Comparison of ENCODE assay signal across 11 cellular contexts in genomic region chr1:118788372-118788955, GRCh38.
DNase-seq lines count a peak whose midpoint lies in the region; ATAC-seq and TF ChIP-seq lines count a peak whose summit lies in the region.
"Had no signal": no experiment of that assay in that cellular context is flagged by ENCODE, and none has a peak within 500 bp of the region (broad histone marks: within the 10 kb centered on the region; RNA-seq: fewer than 3 reads in every experiment).

No MANE protein-coding gene starts in this region.

- DNase-seq in AG10803 (ENCODE audit: low read depth), result peak; percentile 56
- DNase-seq in HT1080 (ENCODE audit: low read depth), result peak; percentile 59
- no peak for DNase-seq in RWPE1 (ENCODE audit: low spot score)
- peak; percentile 22 for DNase-seq in iPS-NIHi11 (ENCODE audit: low spot score)
- DNase-seq in SIG-M5 treated with dmso at 0.1 percent for 504 hours (lab: John Stamatoyannopoulos, UW; ENCODE audit: unreplicated experiment), result no peak
- DNase-seq in stimulated activated CD4-positive, alpha-beta T cell treated with anti-CD3 and anti-CD28 coated beads, Interleukin-15, amount 100 ng/mL, for 24 hours, result no peak
- no peak for DNase-seq in globus pallidus (ENCODE audit: low spot score)
- DNase-seq: activated B cell treated with CpG ODN at 0.5 μM for 24 hours; activated effector memory CD4-positive, alpha-beta T cell treated with Interleukin-2 at 50 U/mL for 16 hours had no signal

- CTCF ChIA-PET in RWPE1 (lab: Yijun Ruan, JAX), result no interaction called here

- no peak overlapping the region for H3K4me3 ChIP-seq in AG10803 (ENCODE audit: low read length)

- H3K27ac ChIP-seq in RWPE1, result peak overlapping the region; percentile 8; the same call in 1 of the 2 replicates
- H3K27ac ChIP-seq: C4-2B had no signal

- TF ChIP-seq CTCF in AG10803 (conservative IDR thresholded peaks at IDR 0.05; ENCODE audit: low read length) (no peak), RWPE1 (conservative IDR thresholded peaks at IDR 0.05; ENCODE audit: low read depth) (no peak)

- ATAC-seq in GM21447 (IDR thresholded peaks at IDR 0.05; ENCODE audit: unreplicated experiment), result no peak

- POLR2A ChIA-PET in RWPE1 (lab: Yijun Ruan, JAX; ENCODE audit: low non-redundant PET), result no interaction called here

Comparison
In these comparisons a context has a peak if more than half of its experiments do, and no peak if none do; other contexts are left out.
1. DNase-seq: peak in AG10803 (single experiment), HT1080 (single experiment) and iPS-NIHi11 (single experiment); none in RWPE1 (single experiment), SIG-M5 treated with dmso at 0.1 percent for 504 hours (single experiment), stimulated activated CD4-positive, alpha-beta T cell treated with anti-CD3 and anti-CD28 coated beads, Interleukin-15, amount 100 ng/mL, for 24 hours (single experiment) and globus pallidus (single experiment).